26 cellular contexts compared by ENCODE assay signal in the genomic region with DNA sequence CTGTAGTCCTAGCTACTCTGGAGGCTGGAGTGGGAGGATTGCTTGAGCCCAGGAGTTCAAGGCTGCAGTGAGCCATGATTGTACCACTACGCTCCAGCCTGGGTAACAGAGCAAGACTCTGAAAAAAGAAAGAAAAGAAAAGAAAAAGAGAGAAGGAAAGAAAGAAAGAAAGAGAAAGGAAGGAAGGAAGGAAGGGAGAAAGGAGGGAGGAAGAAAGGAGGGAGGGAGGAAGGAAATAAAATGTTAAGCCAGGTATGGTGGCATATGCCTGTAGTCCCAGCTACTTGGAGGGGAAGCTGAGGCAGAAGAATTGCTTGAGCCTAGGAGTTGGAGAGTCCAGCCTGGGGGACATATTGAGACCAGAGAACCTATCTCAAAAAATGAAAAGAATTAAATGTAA. TPM values are rescaled to one million over a fixed set of nuclear protein-coding genes. Genes with fewer than 3 reads are reported as not detected.
DNase-seq lines count a peak whose midpoint lies in the region; ATAC-seq, FAIRE-seq and TF ChIP-seq lines count a peak whose summit lies in the region.
"Had no signal": no experiment of that assay in that cellular context is flagged by ENCODE, and none has a peak within 500 bp of the region (broad histone marks: within the 10 kb centered on the region; RNA-seq: fewer than 3 reads in every experiment).

No MANE protein-coding gene starts in this region.

- no peak overlapping the region for H3K4me3 ChIP-seq in aorta (ENCODE audit: low read length in 2 of 2)
- H3K4me3 ChIP-seq: BLaER1 had no signal

- TF ChIP-seq CTCF in chondrocyte (IDR thresholded peaks at IDR 0.05) (no peak), D721Med (IDR thresholded peaks at IDR 0.05; ENCODE audit: insufficient read depth, missing control alignments) (no peak)

- no peak overlapping the region for H3K27ac ChIP-seq in aorta (ENCODE audit: low read depth in 1 of 2, low read length in 2 of 2)
- H3K27ac ChIP-seq: BLaER1 had no signal

- CTCF ChIA-PET in activated naive CD4-positive, alpha-beta T cell treated with anti-CD3 and anti-CD28 coated beads, Interleukin-2, amount 10 ng/mL, durations not matched to agents 7 days and 5 days (lab: Charles Lee) = interaction anchor here (0.7 to 1.4 kb wide), 2 partner anchors 11 to 16 kb away, joined by 3 to 4 read pairs; no protein-coding TSS in a partner anchor
- CTCF ChIA-PET in T-cell (lab: Charles Lee) = interaction anchor here in 1 of 2 donors (0.6 kb wide), 1 partner anchor 113 kb away, joined by 3 read pairs; no protein-coding TSS in a partner anchor

- POLR2A ChIA-PET in T-cell (lab: Charles Lee) = no interaction called here

- intact Hi-C loops in aorta (cut with DNase I) = no loop called here

- FAIRE-seq in D721Med (lab: Jason Lieb, UNC) = no peak
- FAIRE-seq: GM18507, H54, RCC 7860 had no signal

- ATAC-seq in T-cell (replicated peaks in 1 of 4) (no peak), aorta (ENCODE audit: low FRiP score) (no peak), GM18511 (IDR thresholded peaks at IDR 0.05; ENCODE audit: unreplicated experiment) (no peak)
- no peak for ATAC-seq in stimulated activated naive B cell treated with anti-CD40 and anti-IgM and Interleukin-4, amounts not matched to agents 10 μg/mL and 1 μg/mL and 100 μg/mL, for 72 hours (replicated peaks)

- peaks cover 64% of the 10 kb centered on the region for H3K4me1 Mint-ChIP-seq in activated naive CD4-positive, alpha-beta T cell treated with anti-CD3 and anti-CD28 coated beads, Interleukin-2, amount 50 U/mL, for 24 hours
- peaks cover 33% of the 10 kb centered on the region for H3K4me1 Mint-ChIP-seq in activated naive CD4-positive, alpha-beta T cell treated with anti-CD3 and anti-CD28 coated beads, Interleukin-2, amount 10 ng/mL, durations not matched to agents 7 days and 5 days
- H3K4me1 Mint-ChIP-seq in T-cell (peaks cover 33 to 47% (median 40%) of the 10 kb centered on the region in 3 donors), chondrocyte (ENCODE audit: low read depth) (no peaks in the 10 kb centered on the region)
- H3K4me1 Mint-ChIP-seq in stimulated activated naive B cell treated with anti-CD40 and anti-IgM and Interleukin-4, amounts not matched to agents 10 μg/mL and 1 μg/mL and 100 μg/mL, for 72 hours = peaks cover 42 to 60% of the 10 kb centered on the region in 2 donors

- no peaks in the 10 kb centered on the region for H3K27me3 Mint-ChIP-seq in activated naive CD4-positive, alpha-beta T cell treated with anti-CD3 and anti-CD28 coated beads, Interleukin-2, amount 50 U/mL, for 24 hours
- no peaks in the 10 kb centered on the region for H3K27me3 Mint-ChIP-seq in activated naive CD4-positive, alpha-beta T cell treated with anti-CD3 and anti-CD28 coated beads, Interleukin-2, amount 10 ng/mL, durations not matched to agents 7 days and 5 days
- H3K27me3 Mint-ChIP-seq in T-cell (no peaks in the 10 kb centered on the region), chondrocyte (ENCODE audit: low read depth) (no peaks in the 10 kb centered on the region)
- H3K27me3 Mint-ChIP-seq in stimulated activated naive B cell treated with anti-CD40 and anti-IgM and Interleukin-4, amounts not matched to agents 10 μg/mL and 1 μg/mL and 100 μg/mL, for 72 hours = no peaks in the 10 kb centered on the region
- H3K27me3 Mint-ChIP-seq: CD4-positive, alpha-beta memory T cell had no signal

- WGBS in aorta, 2 donors = 92 to 95% methylated on average over 1 of the region's 1 CpG

- H3K9me3 ChIP-seq in aorta (ENCODE audit: control insufficient read depth, low read length) = no peaks in the 10 kb centered on the region
- H3K9me3 ChIP-seq: BLaER1, SK-N-SH had no signal

- H3K4me1 ChIP-seq in aorta (ENCODE audit: control insufficient read depth in 1 of 2, insufficient read depth in 2 of 2, low read length in 2 of 2) = no peaks in the 10 kb centered on the region

- H3K36me3 Mint-ChIP-seq in activated naive CD4-positive, alpha-beta T cell treated with anti-CD3 and anti-CD28 coated beads, Interleukin-2, amount 50 U/mL, for 24 hours = peaks cover 1% of the 10 kb centered on the region
- H3K36me3 Mint-ChIP-seq in activated naive CD4-positive, alpha-beta T cell treated with anti-CD3 and anti-CD28 coated beads, Interleukin-2, amount 10 ng/mL, durations not matched to agents 7 days and 5 days = peaks cover 15% of the 10 kb centered on the region
- H3K36me3 Mint-ChIP-seq in T-cell = no peaks in the 10 kb centered on the region
- no peaks in the 10 kb centered on the region for H3K36me3 Mint-ChIP-seq in chondrocyte (ENCODE audit: low read depth)
- peaks cover 5 to 25% of the 10 kb centered on the region in 2 donors for H3K36me3 Mint-ChIP-seq in stimulated activated naive B cell treated with anti-CD40 and anti-IgM and Interleukin-4, amounts not matched to agents 10 μg/mL and 1 μg/mL and 100 μg/mL, for 72 hours
- H3K36me3 Mint-ChIP-seq: CD4-positive, alpha-beta memory T cell had no signal

- H3K36me3 ChIP-seq in aorta (ENCODE audit: control insufficient read depth in 1 of 2, insufficient read depth in 2 of 2, low read length in 1 of 2) = no peaks in the 10 kb centered on the region
- H3K36me3 ChIP-seq: BLaER1 had no signal

- H3K27me3 ChIP-seq in aorta (ENCODE audit: control insufficient read depth in 1 of 2, insufficient read depth in 2 of 2, low read length in 1 of 2) = no peaks in the 10 kb centered on the region
- H3K27me3 ChIP-seq: BLaER1 had no signal

- no peak for DNase-seq in activated naive CD4-positive, alpha-beta T cell treated with anti-CD3 and anti-CD28 coated beads, Interleukin-2, amount 10 ng/mL, durations not matched to agents 7 days and 5 days
- DNase-seq in T-cell = no peak
- DNase-seq in chondrocyte (ENCODE audit: low spot score) = no peak
- no peak for DNase-seq in stimulated activated naive B cell treated with anti-CD40 and anti-IgM and Interleukin-4, amounts not matched to agents 10 μg/mL and 1 μg/mL and 100 μg/mL, for 72 hours
- DNase-seq in aorta = no peak
- no peak for DNase-seq in D721Med (ENCODE audit: insufficient read length, low spot score)
- DNase-seq: 8988T; ACHN; CD4-positive, alpha-beta memory T cell; DND-41; Kasumi-1; NCI-H1092 treated with DMSO at 0.1 percent for 48 hours; NCI-H1436; NCI-H187 treated with DMSO at 0.1 percent for 48 hours; NCI-H2107; NCI-H524; NCI-H774; SK-N-SH had no signal

- no peaks in the 10 kb centered on the region for H3K9me3 Mint-ChIP-seq in activated naive CD4-positive, alpha-beta T cell treated with anti-CD3 and anti-CD28 coated beads, Interleukin-2, amount 50 U/mL, for 24 hours
- H3K9me3 Mint-ChIP-seq in activated naive CD4-positive, alpha-beta T cell treated with anti-CD3 and anti-CD28 coated beads, Interleukin-2, amount 10 ng/mL, durations not matched to agents 7 days and 5 days = no peaks in the 10 kb centered on the region
- H3K9me3 Mint-ChIP-seq in T-cell (no peaks in the 10 kb centered on the region), chondrocyte (ENCODE audit: low read depth) (no peaks in the 10 kb centered on the region)
- no peaks in the 10 kb centered on the region for H3K9me3 Mint-ChIP-seq in stimulated activated naive B cell treated with anti-CD40 and anti-IgM and Interleukin-4, amounts not matched to agents 10 μg/mL and 1 μg/mL and 100 μg/mL, for 72 hours
- H3K9me3 Mint-ChIP-seq: CD4-positive, alpha-beta memory T cell had no signal

- H3K4me3 Mint-ChIP-seq in activated naive CD4-positive, alpha-beta T cell treated with anti-CD3 and anti-CD28 coated beads, Interleukin-2, amount 50 U/mL, for 24 hours = no peak overlapping the region
- no peak overlapping the region for H3K4me3 Mint-ChIP-seq in activated naive CD4-positive, alpha-beta T cell treated with anti-CD3 and anti-CD28 coated beads, Interleukin-2, amount 10 ng/mL, durations not matched to agents 7 days and 5 days
- no peak overlapping the region for H3K4me3 Mint-ChIP-seq in T-cell
- no peak overlapping the region for H3K4me3 Mint-ChIP-seq in chondrocyte (ENCODE audit: unreplicated experiment)
- H3K4me3 Mint-ChIP-seq in stimulated activated naive B cell treated with anti-CD40 and anti-IgM and Interleukin-4, amounts not matched to agents 10 μg/mL and 1 μg/mL and 100 μg/mL, for 72 hours = no peak overlapping the region
- H3K4me3 Mint-ChIP-seq: CD4-positive, alpha-beta memory T cell had no signal

- peak overlapping the region; percentile 78 for H3K27ac Mint-ChIP-seq in activated naive CD4-positive, alpha-beta T cell treated with anti-CD3 and anti-CD28 coated beads, Interleukin-2, amount 50 U/mL, for 24 hours
- H3K27ac Mint-ChIP-seq in activated naive CD4-positive, alpha-beta T cell treated with anti-CD3 and anti-CD28 coated beads, Interleukin-2, amount 10 ng/mL, durations not matched to agents 7 days and 5 days = no peak overlapping the region
- peak overlapping the region; percentile 64 to 74 for H3K27ac Mint-ChIP-seq in T-cell
- H3K27ac Mint-ChIP-seq in chondrocyte (ENCODE audit: unreplicated experiment) = peak overlapping the region; percentile 51
- H3K27ac Mint-ChIP-seq in stimulated activated naive B cell treated with anti-CD40 and anti-IgM and Interleukin-4, amounts not matched to agents 10 μg/mL and 1 μg/mL and 100 μg/mL, for 72 hours = peak overlapping the region; percentile 87

RNA-seq across cellular contexts. Expression of gene STAP1, which starts 12.0 kb away (rescaled TPM):
- 1 to 10 TPM; 1.6 to 8.0 (median 4.3) TPM for total RNA-seq in T-cell
- total RNA-seq in chondrocyte = not detected in 3 replicates
- under 1 TPM; 0.33 to 0.88 TPM for total RNA-seq in aorta
- polyA plus RNA-seq in aorta = not detected
- total RNA-seq: HT-29, M059J had no signal
- polyA plus RNA-seq: SK-N-SH had no signal

RNA-seq across cellular contexts. Expression of gene CENPC, which starts 25.2 kb away (rescaled TPM):
- total RNA-seq in T-cell (100 to 1,000 TPM in 1 of 5 donors, 10 to 100 TPM in 4; 38.4 to 101 (median 40.0) TPM), chondrocyte (9.7 to 16.3 TPM (median 11.0 TPM) in 3 replicates), aorta (10 to 100 TPM; 21.7 to 41.6 TPM)
- polyA plus RNA-seq in aorta = 10 to 100 TPM in 1 of 2 donors, 1 to 10 TPM in 1; 3.0 to 10.3 TPM
